Comparison of ENCODE assay signal across 15 cellular contexts in genomic region chr18:49851624-49852023, GRCh38.
"Had no signal": no experiment of that assay in that cellular context is flagged by ENCODE, and none has a peak within 500 bp of the region (broad histone marks: within the 10 kb centered on the region; RNA-seq: fewer than 3 reads in every experiment).

No MANE protein-coding gene starts in this region.

- H3K36me3 Mint-ChIP-seq: activated naive CD8-positive, alpha-beta T cell treated with anti-CD3 and anti-CD28 coated beads for 36 hours had no signal

- H3K4me1 Mint-ChIP-seq: activated naive CD8-positive, alpha-beta T cell treated with anti-CD3 and anti-CD28 coated beads for 36 hours had no signal

- H3K4me3 Mint-ChIP-seq: activated CD4-positive, alpha-beta memory T cell treated with anti-CD3 and anti-CD28 coated beads, Interleukin-2, amount 10 ng/mL, durations not matched to agents 7 days and 5 days; activated naive CD8-positive, alpha-beta T cell treated with anti-CD3 and anti-CD28 coated beads for 36 hours had no signal

- DNase-seq: activated CD4-positive, alpha-beta memory T cell treated with anti-CD3 and anti-CD28 coated beads, Interleukin-2, amount 10 ng/mL, durations not matched to agents 7 days and 5 days; activated CD4-positive, alpha-beta T cell treated with anti-CD3 and anti-CD28 coated beads for 1 hour; activated gamma-delta T cell; activated naive CD8-positive, alpha-beta T cell treated with anti-CD3 and anti-CD28 coated beads for 36 hours; activated T-cell treated with anti-CD3 and anti-CD28 coated beads, Interleukin-2, amount 50 U/mL, for 48 hours; brain microvascular endothelial cell; cerebellar nuclear complex; glutamatergic neuron; lower lobe of right lung; midbrain; sigmoid colon; stimulated activated CD4-positive, alpha-beta T cell treated with anti-CD3 and anti-CD28 coated beads, Interleukin-2, amount 100 ng/mL, for 24 hours; stimulated activated naive CD4-positive, alpha-beta T cell treated with Interleukin-2 at 50 U/mL for 16 hours; T-helper 9 cell; testis had no signal

- H3K9me3 Mint-ChIP-seq: activated CD4-positive, alpha-beta memory T cell treated with anti-CD3 and anti-CD28 coated beads, Interleukin-2, amount 10 ng/mL, durations not matched to agents 7 days and 5 days; activated naive CD8-positive, alpha-beta T cell treated with anti-CD3 and anti-CD28 coated beads for 36 hours had no signal

- H3K27ac Mint-ChIP-seq: activated CD4-positive, alpha-beta memory T cell treated with anti-CD3 and anti-CD28 coated beads, Interleukin-2, amount 10 ng/mL, durations not matched to agents 7 days and 5 days; activated naive CD8-positive, alpha-beta T cell treated with anti-CD3 and anti-CD28 coated beads for 36 hours had no signal
